In the genomic region with DNA sequence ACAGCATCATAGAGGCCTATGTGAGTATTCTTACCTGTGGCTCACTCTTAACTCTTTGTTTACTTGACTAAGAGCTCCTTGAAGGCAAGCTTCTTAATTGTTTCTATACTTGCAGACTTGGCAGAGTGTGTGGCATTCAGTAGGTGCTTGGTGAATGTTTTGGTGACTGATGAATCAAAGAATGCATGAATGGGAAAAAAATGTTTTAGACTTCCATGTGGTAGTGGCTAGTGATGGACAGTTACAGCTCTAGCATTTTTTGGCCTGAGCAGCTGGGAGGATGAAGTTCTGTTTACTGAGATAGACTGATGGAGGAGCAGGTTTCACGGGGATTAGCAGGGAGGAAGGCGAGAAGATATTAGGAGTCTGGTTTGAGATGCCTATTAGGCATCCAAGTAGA, we compare ENCODE assay signal across 19 cellular contexts. TPM values are rescaled to one million over a fixed set of nuclear protein-coding genes. Genes with fewer than 3 reads are reported as not detected.
DNase-seq lines count a peak whose midpoint lies in the region; ATAC-seq and TF ChIP-seq lines count a peak whose summit lies in the region.
"Had no signal": no experiment of that assay in that cellular context is flagged by ENCODE, and none has a peak within 500 bp of the region (broad histone marks: within the 10 kb centered on the region; RNA-seq: fewer than 3 reads in every experiment).

No MANE protein-coding gene starts in this region.

- ATAC-seq in HG03565 (IDR thresholded peaks at IDR 0.05; ENCODE audit: unreplicated experiment) (no peak), GM21423 (IDR thresholded peaks at IDR 0.05; ENCODE audit: unreplicated experiment) (no peak)
- ATAC-seq: K562 had no signal

- peaks cover 2% of the 10 kb centered on the region for H3K27me3 Mint-ChIP-seq in chondrocyte (ENCODE audit: low read depth)

- peaks cover 18% of the 10 kb centered on the region for H3K4me1 Mint-ChIP-seq in chondrocyte (ENCODE audit: low read depth)

- peak; percentile 60 for DNase-seq in AG08395 (ENCODE audit: low spot score)
- DNase-seq in EL: peak; percentile 32
- DNase-seq in chondrocyte (ENCODE audit: low spot score): no peak
- DNase-seq in Ammon's horn (ENCODE audit: low spot score): no peak
- no peak for DNase-seq in MV-4-11 (lab: John Stamatoyannopoulos, UW)
- DNase-seq: Caco-2, DMS153, H9, NCI-H1092 treated with DMSO at 0.1 percent for 48 hours, NCI-H1694 treated with DMSO at 0.1 percent for 48 hours, NCI-H69, RPMI8226, SIG-M5 had no signal

- H3K9me3 Mint-ChIP-seq in chondrocyte (ENCODE audit: low read depth): no peaks in the 10 kb centered on the region

- TF ChIP-seq CTCF in chondrocyte (IDR thresholded peaks at IDR 0.05): no peak

- H3K27ac Mint-ChIP-seq in chondrocyte (ENCODE audit: unreplicated experiment): peak overlapping the region; percentile 18
- H3K27ac Mint-ChIP-seq: H9 had no signal

- H3K4me3 Mint-ChIP-seq in chondrocyte (ENCODE audit: unreplicated experiment): no peak overlapping the region
- H3K4me3 Mint-ChIP-seq: H9 had no signal

- peaks cover 24% of the 10 kb centered on the region for H3K36me3 Mint-ChIP-seq in chondrocyte (ENCODE audit: low read depth)

TF ChIP-seq in PFSK-1, 5 proteins besides CTCF, POLR2A, EP300 and RAD21:
- TF ChIP-seq POLR2AphosphoS5 (IDR thresholded peaks at IDR 0.05; ENCODE audit: low read depth, low read length) (0 out of 2 replicates have a peak, but pooled peaks have one; percentile 3), TAF1 (IDR thresholded peaks at IDR 0.05; ENCODE audit: borderline replicate concordance, insufficient read depth, low read length) (no peak)

RNA-seq across cellular contexts. Expression of a gene that starts 13.6 kb away (rescaled TPM):
- 0.69 TPM for polyA plus RNA-seq in PFSK-1 (2012; ENCODE audit: insufficient read length, low read depth)
- total RNA-seq in chondrocyte: not detected in 3 replicates
- total RNA-seq: Caco-2 had no signal
- polyA plus RNA-seq: AG04450 had no signal

RNA-seq across cellular contexts. Expression of a gene that starts 17.0 kb away (rescaled TPM):
- 26.2 TPM for polyA plus RNA-seq in PFSK-1 (2012; ENCODE audit: insufficient read length, low read depth)
- 20.4 to 39.5 TPM (median 24.3 TPM) in 3 replicates for total RNA-seq in chondrocyte

RNA-seq across cellular contexts. Expression of a gene that starts 41.5 kb away (rescaled TPM):
- not detected for polyA plus RNA-seq in PFSK-1 (2012; ENCODE audit: insufficient read length, low read depth)
- total RNA-seq in chondrocyte: not detected in 3 replicates
- total RNA-seq: Caco-2, H9 had no signal
- polyA plus RNA-seq: AG04450 had no signal

RNA-seq across cellular contexts. Expression of a gene that starts 50.8 kb away (rescaled TPM):
- polyA plus RNA-seq in PFSK-1 (2012; ENCODE audit: insufficient read length, low read depth): 0.24 TPM
- total RNA-seq in chondrocyte: not detected in 3 replicates
- total RNA-seq: Caco-2, H9, K562, MCF 10A had no signal
- polyA plus RNA-seq: AG04450 had no signal

Comparison
In these comparisons a context has a peak if more than half of its experiments do, and no peak if none do; other contexts are left out.
1. DNase-seq: peak in AG08395 (single experiment) and EL (single experiment); none in chondrocyte (single experiment), Ammon's horn (single experiment) and MV-4-11 (single experiment).